ENCODE assay signal across 22 cellular contexts in genomic region chr7:157904211-157904865, GRCh38.
DNase-seq lines count a peak whose midpoint lies in the region; ATAC-seq and TF ChIP-seq lines count a peak whose summit lies in the region.
"Had no signal": no experiment of that assay in that cellular context is flagged by ENCODE, and none has a peak within 500 bp of the region (broad histone marks: within the 10 kb centered on the region; RNA-seq: fewer than 3 reads in every experiment).

No MANE protein-coding gene starts in this region.

- no peaks in the 10 kb centered on the region for H3K36me3 ChIP-seq in heart left ventricle
- H3K36me3 ChIP-seq: HAP-1 had no signal

- 84 to 92% (median 85%) methylated on average over 28 of the region's 28 CpGs for WGBS in heart left ventricle, 4 donors

- H3K27ac ChIP-seq in heart left ventricle, result no peak overlapping the region
- peak overlapping the region; percentile 37 for H3K27ac ChIP-seq in angular gyrus (ENCODE audit: low read depth, low read length)
- H3K27ac ChIP-seq: GM23248, SK-N-MC had no signal

- ATAC-seq in heart left ventricle (no peak), GM21576 (IDR thresholded peaks at IDR 0.05; ENCODE audit: unreplicated experiment) (no peak)
- ATAC-seq: PC-3 had no signal

- DNase-seq in cardiac septum (ENCODE audit: low spot score) (peak; percentile 62), heart left ventricle (no peak), putamen (ENCODE audit: low spot score) (no peak)
- no peak for DNase-seq in activated naive CD4-positive, alpha-beta T cell treated with anti-CD3 and anti-CD28 coated beads, Interleukin-2, amount 50 U/mL, for 16 hours
- DNase-seq: Calu3; CD8-positive, alpha-beta memory T cell; DMS153; GM23248; KG1; NCI-H1092 treated with DMSO at 0.1 percent for 48 hours; NCI-H1436 treated with DMSO at 0.1 percent for 48 hours; NCI-H2029; NCI-H2171; NCI-H345; NCI-H82; PC-3; SHP77 treated with DMSO at 0.1 percent for 48 hours had no signal

- no peak overlapping the region for H3K4me3 ChIP-seq in heart left ventricle
- H3K4me3 ChIP-seq in iPS-18c (ENCODE audit: insufficient read depth, low read depth, low read length), result peak overlapping the region; percentile 15; the same call in 1 of the 2 replicates
- H3K4me3 ChIP-seq: GM23248, HAP-1, SK-N-MC had no signal

- H3K4me1 ChIP-seq in heart left ventricle, result peaks cover 0 to 13% (median 2%) of the 10 kb centered on the region in 12 donors
- H3K4me1 ChIP-seq: HAP-1 had no signal

- no peak for TF ChIP-seq CTCF in heart left ventricle (IDR thresholded peaks at IDR 0.05)

- intact Hi-C loops in cardiac septum (cut with DNase I) (no loop called here), heart left ventricle (cut with DNase I) (no loop called here)

- no peak for TF ChIP-seq POLR2A in heart left ventricle (IDR thresholded peaks at IDR 0.05)

- H3K27me3 ChIP-seq in heart left ventricle, result no peaks in the 10 kb centered on the region

- H3K9me3 ChIP-seq in heart left ventricle (no peaks in the 10 kb centered on the region), iPS-18c (ENCODE audit: control insufficient read depth, insufficient read depth, low read length) (peaks cover 52% of the 10 kb centered on the region)
- H3K9me3 ChIP-seq: HAP-1 had no signal
